Comparison of ENCODE assay signal across 13 cellular contexts in the genomic region with DNA sequence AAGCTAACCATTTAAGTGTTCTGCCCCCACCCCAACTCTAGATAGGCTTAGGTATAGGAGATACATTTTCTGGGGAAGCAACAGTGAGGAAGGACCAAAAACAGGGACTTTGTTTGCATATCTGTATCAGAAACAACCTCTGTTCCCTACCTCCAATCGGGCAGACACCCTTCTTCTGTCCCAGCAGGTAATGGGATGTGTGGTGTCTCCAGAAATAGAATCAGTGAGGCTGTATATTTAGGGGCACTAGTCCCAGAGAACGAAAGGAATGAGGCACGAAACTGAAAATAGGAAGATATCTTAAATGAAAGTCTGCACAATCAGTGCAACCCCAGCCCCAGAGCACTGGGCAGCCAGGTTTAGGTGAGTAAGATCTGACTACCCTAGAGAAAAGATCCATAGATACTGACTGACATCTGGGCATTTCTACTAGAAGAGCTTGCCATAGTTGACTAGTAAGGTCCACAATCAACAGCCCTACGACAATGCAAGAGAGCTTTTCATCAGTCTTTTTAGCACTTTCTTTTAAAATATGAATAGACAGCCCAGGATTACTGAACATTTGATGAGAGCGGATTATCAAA. TPM values are rescaled to one million over a fixed set of nuclear protein-coding genes. Genes with fewer than 3 reads are reported as not detected.
DNase-seq lines count a peak whose midpoint lies in the region; ATAC-seq and TF ChIP-seq lines count a peak whose summit lies in the region.
"Had no signal": no experiment of that assay in that cellular context is flagged by ENCODE, and none has a peak within 500 bp of the region (broad histone marks: within the 10 kb centered on the region; RNA-seq: fewer than 3 reads in every experiment).

No MANE protein-coding gene starts in this region.

- no peaks in the 10 kb centered on the region for H3K9me3 ChIP-seq in right atrium auricular region
- H3K9me3 ChIP-seq in HAP-1, result no peaks in the 10 kb centered on the region
- H3K9me3 ChIP-seq: BLaER1 treated with 17β-estradiol and CSF1 and Interleukin-3, amounts not matched to agents 10 nM and 100 nM had no signal

- intact Hi-C loops in left ventricle myocardium superior (cut with micrococcal nuclease), result no loop called here

- no peaks in the 10 kb centered on the region for H3K36me3 Mint-ChIP-seq in activated naive CD4-positive, alpha-beta T cell treated with anti-CD3 and anti-CD28 coated beads, Interleukin-2, amount 50 U/mL, for 72 hours

- ATAC-seq in activated naive CD4-positive, alpha-beta T cell treated with anti-CD3 and anti-CD28 coated beads, Interleukin-2, amount 50 U/mL, for 72 hours, result peak; percentile 45 to 61
- ATAC-seq in left ventricle myocardium superior, result peak; percentile 63
- ATAC-seq in GM18502 (IDR thresholded peaks at IDR 0.05; ENCODE audit: poor library complexity, unreplicated experiment), result no peak
- ATAC-seq: GM23338 had no signal

- H3K27me3 ChIP-seq in right atrium auricular region, result no peaks in the 10 kb centered on the region
- H3K27me3 ChIP-seq in HAP-1 (ENCODE audit: low read depth), result no peaks in the 10 kb centered on the region
- H3K27me3 ChIP-seq: BLaER1 treated with 17β-estradiol and CSF1 and Interleukin-3, amounts not matched to agents 10 nM and 100 nM had no signal

- no peak for DNase-seq in activated naive CD4-positive, alpha-beta T cell treated with anti-CD3 and anti-CD28 coated beads, Interleukin-2, amount 50 U/mL, for 72 hours (ENCODE audit: low spot score in 2 of 2)
- no peak for DNase-seq in activated naive CD4-positive, alpha-beta T cell treated with Interleukin-2 at 50 U/mL for 16 hours
- DNase-seq in left ventricle myocardium superior (no peak), right atrium auricular region (ENCODE audit: low spot score) (no peak), HAP-1 (ENCODE audit: low spot score in 2 of 2) (peak; percentile 16 to 88), OCI-M2 (lab: John Stamatoyannopoulos, UW; ENCODE audit: unreplicated experiment) (no peak)
- DNase-seq: CD8-positive, alpha-beta memory T cell; COR-L47 had no signal

- no peaks in the 10 kb centered on the region for H3K9me3 Mint-ChIP-seq in activated naive CD4-positive, alpha-beta T cell treated with anti-CD3 and anti-CD28 coated beads, Interleukin-2, amount 50 U/mL, for 72 hours
- H3K9me3 Mint-ChIP-seq: CD8-positive, alpha-beta memory T cell; GM23338 had no signal

- TF ChIP-seq CTCF in right atrium auricular region (IDR thresholded peaks at IDR 0.05), result no peak

- peaks cover 0 to 12% of the 10 kb centered on the region in 2 donors for H3K4me1 ChIP-seq in right atrium auricular region
- peaks cover 11% of the 10 kb centered on the region for H3K4me1 ChIP-seq in HAP-1

- H3K4me3 ChIP-seq in right atrium auricular region (no peak overlapping the region), HAP-1 (no peak overlapping the region)
- H3K4me3 ChIP-seq: BLaER1 treated with 17β-estradiol and CSF1 and Interleukin-3, amounts not matched to agents 10 nM and 100 nM; GM23338 had no signal

- H3K36me3 ChIP-seq in right atrium auricular region (peaks cover 27% of the 10 kb centered on the region), HAP-1 (replicated peaks) (peaks cover 8% of the 10 kb centered on the region; the same call in 1 of the 2 replicates)

- no peak overlapping the region for H3K27ac Mint-ChIP-seq in activated naive CD4-positive, alpha-beta T cell treated with anti-CD3 and anti-CD28 coated beads, Interleukin-2, amount 50 U/mL, for 72 hours
- H3K27ac Mint-ChIP-seq: B cell, GM23338 had no signal

- H3K27ac ChIP-seq in right atrium auricular region, result no peak overlapping the region
- H3K27ac ChIP-seq: BLaER1 treated with 17β-estradiol and CSF1 and Interleukin-3, amounts not matched to agents 10 nM and 100 nM had no signal

- in situ Hi-C loops in HAP-1 (cut with MboI; ENCODE audit: low sequenced_read_pairs), result no loop called here

RNA-seq across cellular contexts. Expression of a gene that starts 28.1 kb away (rescaled TPM):
- 1 to 10 TPM; 7.0 to 8.7 TPM for total RNA-seq in activated naive CD4-positive, alpha-beta T cell treated with anti-CD3 and anti-CD28 coated beads, Interleukin-2, amount 50 U/mL, for 72 hours
- 71.1 TPM for total RNA-seq in left ventricle myocardium superior
- 10 to 100 TPM; 28.9 to 31.6 TPM for total RNA-seq in right atrium auricular region

RNA-seq across cellular contexts. Expression of a gene that starts 51.8 kb away (rescaled TPM):
- under 1 TPM in 1 of 2 donors, not detected in 1; 0.43 TPM for total RNA-seq in activated naive CD4-positive, alpha-beta T cell treated with anti-CD3 and anti-CD28 coated beads, Interleukin-2, amount 50 U/mL, for 72 hours
- total RNA-seq in left ventricle myocardium superior (not detected), right atrium auricular region (not detected)
- total RNA-seq: A172; B cell; CD8-positive, alpha-beta memory T cell; GM23338 had no signal

RNA-seq across cellular contexts. Expression of a gene that starts 58.7 kb away (rescaled TPM):
- not detected for total RNA-seq in activated naive CD4-positive, alpha-beta T cell treated with anti-CD3 and anti-CD28 coated beads, Interleukin-2, amount 50 U/mL, for 72 hours
- total RNA-seq in left ventricle myocardium superior (46.6 TPM), right atrium auricular region (10 to 100 TPM; 76.3 to 78.3 TPM)
- total RNA-seq: B cell had no signal

Comparison
In these comparisons a context has a peak if more than half of its experiments do, and no peak if none do; other contexts are left out.
1. DNase-seq: peak in HAP-1 (2 of 2); none in activated naive CD4-positive, alpha-beta T cell treated with anti-CD3 and anti-CD28 coated beads, Interleukin-2, amount 50 U/mL, for 72 hours (0 of 2), activated naive CD4-positive, alpha-beta T cell treated with Interleukin-2 at 50 U/mL for 16 hours (single experiment), left ventricle myocardium superior (single experiment), right atrium auricular region (single experiment) and OCI-M2 (single experiment).
2. RNA of a gene that starts 58.7 kb away (total RNA-seq): 76.3 to 78.3 TPM in right atrium auricular region and 46.6 TPM in left ventricle myocardium superior (single experiment); not detected in activated naive CD4-positive, alpha-beta T cell treated with anti-CD3 and anti-CD28 coated beads, Interleukin-2, amount 50 U/mL, for 72 hours; every median in the first group is over 10 times any median in the second.